13 cellular contexts compared by ENCODE assay signal in genomic region chr12:52956987-52957386, GRCh38. TPM values are rescaled to one million over a fixed set of nuclear protein-coding genes. Genes with fewer than 3 reads are reported as not detected.
DNase-seq lines count a peak whose midpoint lies in the region; ATAC-seq and TF ChIP-seq lines count a peak whose summit lies in the region.
"Had no signal": no experiment of that assay in that cellular context is flagged by ENCODE, and none has a peak within 500 bp of the region (broad histone marks: within the 10 kb centered on the region; RNA-seq: fewer than 3 reads in every experiment).

No MANE protein-coding gene starts in this region.

- H3K9me3 ChIP-seq in CD4-positive, CD25-positive, alpha-beta regulatory T cell (ENCODE audit: control insufficient read depth in 2 of 2, low read length in 2 of 2) = no peaks in the 10 kb centered on the region
- H3K9me3 ChIP-seq: SJSA1 had no signal

- H3K27ac ChIP-seq in CD4-positive, CD25-positive, alpha-beta regulatory T cell (ENCODE audit: insufficient read depth, low read length, poor library complexity, severe bottlenecking) = no peak overlapping the region
- H3K27ac ChIP-seq: C4-2B, SJSA1 had no signal

- POLR2A ChIA-PET in activated CD8-positive, alpha-beta T cell treated with anti-CD3 and anti-CD28 coated beads for 36 hours (lab: Charles Lee) = no interaction called here

- no peaks in the 10 kb centered on the region for H3K27me3 ChIP-seq in CD4-positive, CD25-positive, alpha-beta regulatory T cell (ENCODE audit: control insufficient read depth, insufficient read depth, low read length)
- H3K27me3 ChIP-seq: SJSA1 had no signal

- no peak overlapping the region for H3K4me3 Mint-ChIP-seq in CD4-positive, CD25-positive, alpha-beta regulatory T cell
- no peak overlapping the region for H3K4me3 Mint-ChIP-seq in activated CD8-positive, alpha-beta T cell treated with anti-CD3 and anti-CD28 coated beads for 36 hours

- no peak overlapping the region for H3K27ac Mint-ChIP-seq in CD4-positive, CD25-positive, alpha-beta regulatory T cell
- H3K27ac Mint-ChIP-seq in activated CD8-positive, alpha-beta T cell treated with anti-CD3 and anti-CD28 coated beads for 36 hours = no peak overlapping the region

- H3K27me3 Mint-ChIP-seq in CD4-positive, CD25-positive, alpha-beta regulatory T cell = peaks cover 10% of the 10 kb centered on the region
- H3K27me3 Mint-ChIP-seq in activated CD8-positive, alpha-beta T cell treated with anti-CD3 and anti-CD28 coated beads for 36 hours = no peaks in the 10 kb centered on the region

- peak; percentile 47 to 67 for ATAC-seq in CD4-positive, CD25-positive, alpha-beta regulatory T cell (ENCODE audit: low read depth in 2 of 2)
- ATAC-seq in HG03565 (IDR thresholded peaks at IDR 0.05; ENCODE audit: unreplicated experiment) = no peak
- ATAC-seq in activated CD8-positive, alpha-beta T cell treated with anti-CD3 and anti-CD28 coated beads for 36 hours = no peak
- ATAC-seq: left cardiac atrium had no signal

- peaks cover under 1% of the 10 kb centered on the region for H3K36me3 Mint-ChIP-seq in CD4-positive, CD25-positive, alpha-beta regulatory T cell
- no peaks in the 10 kb centered on the region for H3K36me3 Mint-ChIP-seq in activated CD8-positive, alpha-beta T cell treated with anti-CD3 and anti-CD28 coated beads for 36 hours (ENCODE audit: low read depth)

- no peaks in the 10 kb centered on the region for H3K36me3 ChIP-seq in CD4-positive, CD25-positive, alpha-beta regulatory T cell (ENCODE audit: control insufficient read depth, insufficient read depth, low read length)

- TF ChIP-seq CTCF in GM12865 (IDR thresholded peaks at IDR 0.05; ENCODE audit: insufficient read depth, low read depth, low read length, missing control alignments) = no peak
- no peak for TF ChIP-seq CTCF in activated CD8-positive, alpha-beta T cell treated with anti-CD3 and anti-CD28 coated beads for 36 hours (IDR thresholded peaks at IDR 0.05)

- intact Hi-C loops in activated CD8-positive, alpha-beta T cell treated with anti-CD3 and anti-CD28 coated beads for 36 hours (cut with micrococcal nuclease) = no loop called here

- no peak overlapping the region for H3K4me3 ChIP-seq in CD4-positive, CD25-positive, alpha-beta regulatory T cell (ENCODE audit: low read depth, low read length)
- no peak overlapping the region for H3K4me3 ChIP-seq in GM12865 (ENCODE audit: low read depth, low read length)
- H3K4me3 ChIP-seq: SJSA1 had no signal

- no peaks in the 10 kb centered on the region for H3K9me3 Mint-ChIP-seq in CD4-positive, CD25-positive, alpha-beta regulatory T cell
- H3K9me3 Mint-ChIP-seq in activated CD8-positive, alpha-beta T cell treated with anti-CD3 and anti-CD28 coated beads for 36 hours = no peaks in the 10 kb centered on the region

- no peak for TF ChIP-seq POLR2A in erythroblast (IDR thresholded peaks at IDR 0.05; ENCODE audit: low read length)

- DNase-seq in CD4-positive, CD25-positive, alpha-beta regulatory T cell = peak in 1 of 3 donors; percentile 36
- peak; percentile 14 for DNase-seq in GM12865 (ENCODE audit: low read depth)
- DNase-seq in NCI-H2171 treated with DMSO at 0.1 percent for 48 hours (lab: John Stamatoyannopoulos, UW) = peak; percentile 99
- peak; percentile 40 for DNase-seq in amniotic epithelial cell (ENCODE audit: low read depth)
- DNase-seq in erythroblast (lab: John Stamatoyannopoulos, UW) = no peak
- no peak for DNase-seq in activated CD8-positive, alpha-beta T cell treated with anti-CD3 and anti-CD28 coated beads for 36 hours
- no peak for DNase-seq in NCI-H2227 (lab: John Stamatoyannopoulos, UW; ENCODE audit: unreplicated experiment)
- DNase-seq: activated CD4-positive, alpha-beta T cell treated with anti-CD3 and anti-CD28 coated beads, Interleukin-2, amount 50 U/mL, for 1 hour; left cardiac atrium; stimulated activated CD4-positive, alpha-beta T cell treated with anti-CD3 and anti-CD28 coated beads, Interleukin-15, amount 100 ng/mL, for 24 hours had no signal

- CTCF ChIA-PET in activated CD8-positive, alpha-beta T cell treated with anti-CD3 and anti-CD28 coated beads for 36 hours (lab: Charles Lee) = interaction anchor here (0.6 to 3.1 kb wide), 6 partner anchors 11 to 116 kb away, joined by 3 to 19 read pairs (median 4); no protein-coding TSS in a partner anchor

- peaks cover 0 to 7% (median 0%) of the 10 kb centered on the region in 4 donors for H3K4me1 Mint-ChIP-seq in CD4-positive, CD25-positive, alpha-beta regulatory T cell
- H3K4me1 Mint-ChIP-seq in activated CD8-positive, alpha-beta T cell treated with anti-CD3 and anti-CD28 coated beads for 36 hours (ENCODE audit: low read depth) = no peaks in the 10 kb centered on the region

- H3K4me1 ChIP-seq in CD4-positive, CD25-positive, alpha-beta regulatory T cell (ENCODE audit: control insufficient read depth, insufficient read depth, low read length, poor library complexity, severe bottlenecking) = no peaks in the 10 kb centered on the region
- H3K4me1 ChIP-seq: SJSA1 had no signal

RNA-seq across cellular contexts. Expression of gene KRT18, which starts 8.1 kb away (rescaled TPM):
- 2.4 TPM for total RNA-seq in CD4-positive, CD25-positive, alpha-beta regulatory T cell
- polyA plus RNA-seq in CD4-positive, CD25-positive, alpha-beta regulatory T cell = 10 to 100 TPM in 1 of 4 donors, 1 to 10 TPM in 3; 5.8 to 11.2 (median 6.8) TPM
- total RNA-seq in activated CD8-positive, alpha-beta T cell treated with anti-CD3 and anti-CD28 coated beads for 36 hours = 1 to 10 TPM; 3.4 to 4.9 TPM

RNA-seq across cellular contexts. Expression of gene EIF4B, which starts 49.3 kb away (rescaled TPM):
- 506 TPM for total RNA-seq in CD4-positive, CD25-positive, alpha-beta regulatory T cell
- polyA plus RNA-seq in CD4-positive, CD25-positive, alpha-beta regulatory T cell = 100 to 1,000 TPM in 2 of 4 donors, 10 to 100 TPM in 2; 71.3 to 116 (median 103) TPM
- total RNA-seq in activated CD8-positive, alpha-beta T cell treated with anti-CD3 and anti-CD28 coated beads for 36 hours = 100 to 1,000 TPM; 789 to 814 TPM

RNA-seq across cellular contexts. Expression of gene KRT8, which starts 52.1 kb away (rescaled TPM):
- not detected for total RNA-seq in CD4-positive, CD25-positive, alpha-beta regulatory T cell
- under 1 TPM in 2 of 4 donors, not detected in 2; 0.13 to 0.73 TPM for polyA plus RNA-seq in CD4-positive, CD25-positive, alpha-beta regulatory T cell
- total RNA-seq in activated CD8-positive, alpha-beta T cell treated with anti-CD3 and anti-CD28 coated beads for 36 hours = under 1 TPM; 0.29 to 0.40 TPM

Comparison
In these comparisons a context has a peak if more than half of its experiments do, and no peak if none do; other contexts are left out.
1. ATAC-seq: peak in CD4-positive, CD25-positive, alpha-beta regulatory T cell (2 of 2); none in HG03565 (single experiment) and activated CD8-positive, alpha-beta T cell treated with anti-CD3 and anti-CD28 coated beads for 36 hours (single experiment).
2. DNase-seq: peak in GM12865 (single experiment), NCI-H2171 treated with DMSO at 0.1 percent for 48 hours (single experiment) and amniotic epithelial cell (single experiment); none in erythroblast (0 of 2), activated CD8-positive, alpha-beta T cell treated with anti-CD3 and anti-CD28 coated beads for 36 hours (single experiment) and NCI-H2227 (single experiment).